29 cellular contexts compared by ENCODE assay signal in genomic region chr9:80952523-80952922, GRCh38.
"Had no signal": no experiment of that assay in that cellular context is flagged by ENCODE, and none has a peak within 500 bp of the region (broad histone marks: within the 10 kb centered on the region; RNA-seq: fewer than 3 reads in every experiment).

No MANE protein-coding gene starts in this region.

- H3K27me3 Mint-ChIP-seq: activated CD4-positive, alpha-beta T cell treated with anti-CD3 and anti-CD28 coated beads for 36 hours; activated CD8-positive, alpha-beta memory T cell treated with anti-CD3 and anti-CD28 coated beads, Interleukin-2, amount 10 ng/mL, durations not matched to agents 7 days and 5 days; activated naive CD8-positive, alpha-beta T cell had no signal

- H3K4me1 Mint-ChIP-seq: activated CD4-positive, alpha-beta T cell treated with anti-CD3 and anti-CD28 coated beads for 36 hours; activated CD8-positive, alpha-beta memory T cell treated with anti-CD3 and anti-CD28 coated beads, Interleukin-2, amount 10 ng/mL, durations not matched to agents 7 days and 5 days; naive thymus-derived CD8-positive, alpha-beta T cell; stimulated activated naive B cell treated with anti-CD40 and anti-IgM and Interleukin-4, amounts not matched to agents 10 μg/mL and 1 μg/mL and 100 μg/mL, for 72 hours had no signal

- ATAC-seq: activated CD4-positive, alpha-beta T cell treated with anti-CD3 and anti-CD28 coated beads for 36 hours; activated CD8-positive, alpha-beta memory T cell treated with anti-CD3 and anti-CD28 coated beads, Interleukin-2, amount 10 ng/mL, durations not matched to agents 7 days and 5 days; activated CD8-positive, alpha-beta T cell treated with anti-CD3 and anti-CD28 coated beads, Interleukin-2, amount 10 ng/mL, durations not matched to agents 7 days and 5 days; gastrocnemius medialis; left colon; naive thymus-derived CD8-positive, alpha-beta T cell; right lobe of liver; stimulated activated naive B cell treated with anti-CD40 and anti-IgM and Interleukin-4, amounts not matched to agents 10 μg/mL and 1 μg/mL and 100 μg/mL, for 72 hours had no signal

- H3K36me3 ChIP-seq: cardiac muscle cell, colonic mucosa, gastrocnemius medialis, right lobe of liver, stomach, thyroid gland, upper lobe of left lung had no signal

- H3K4me3 ChIP-seq: cardiac muscle cell, colonic mucosa, gastrocnemius medialis, hepatocyte, right lobe of liver, skin epidermis, stomach, thyroid gland, upper lobe of left lung had no signal

- H3K27ac ChIP-seq: cardiac muscle cell, colonic mucosa, gastrocnemius medialis, hepatocyte, right lobe of liver, skin epidermis, stomach, thyroid gland, upper lobe of left lung had no signal

- H3K9me3 ChIP-seq: colonic mucosa, gastrocnemius medialis, right lobe of liver, stomach, thyroid gland, upper lobe of left lung had no signal

- H3K27me3 ChIP-seq: cardiac muscle cell, colonic mucosa, gastrocnemius medialis, hepatocyte, right lobe of liver, stomach, thyroid gland, upper lobe of left lung had no signal

- H2AFZ ChIP-seq: hepatocyte had no signal

- DNase-seq: activated CD4-positive, alpha-beta T cell treated with anti-CD3 and anti-CD28 coated beads for 36 hours; activated CD4-positive, CD25-positive, alpha-beta regulatory T cell; activated CD8-positive, alpha-beta memory T cell treated with anti-CD3 and anti-CD28 coated beads, Interleukin-2, amount 10 ng/mL, durations not matched to agents 7 days and 5 days; activated CD8-positive, alpha-beta T cell treated with anti-CD3 and anti-CD28 coated beads, Interleukin-2, amount 10 ng/mL, durations not matched to agents 7 days and 5 days; activated effector memory CD4-positive, alpha-beta T cell treated with Interleukin-2 at 50 U/mL for 16 hours; activated naive CD4-positive, alpha-beta T cell treated with Interleukin-2 at 50 U/mL for 16 hours; anterior cingulate cortex; cerebellar nuclear complex; colonic mucosa; effector CD8-positive, alpha-beta T cell; gastrocnemius medialis; kidney; left colon; mammary epithelial cell; midbrain; naive thymus-derived CD8-positive, alpha-beta T cell; right lobe of liver; stimulated activated CD4-positive, alpha-beta T cell treated with anti-CD3 and anti-CD28 coated beads, Interleukin-1b, Interleukin-23, amount 100 ng/mL, for 48 hours; stimulated activated naive B cell treated with anti-CD40 and anti-IgM and Interleukin-4, amounts not matched to agents 10 μg/mL and 1 μg/mL and 100 μg/mL, for 72 hours; stomach; T-helper 1 cell; thyroid gland; upper lobe of left lung had no signal

- H3K4me1 ChIP-seq: colonic mucosa, gastrocnemius medialis, right lobe of liver, thyroid gland, upper lobe of left lung had no signal

- H3K4me2 ChIP-seq: hepatocyte had no signal

- H3K9me3 Mint-ChIP-seq: brain; stimulated activated naive B cell treated with anti-CD40 and anti-IgM and Interleukin-4, amounts not matched to agents 10 μg/mL and 1 μg/mL and 100 μg/mL, for 72 hours had no signal

- H3K36me3 Mint-ChIP-seq: activated CD8-positive, alpha-beta memory T cell treated with anti-CD3 and anti-CD28 coated beads, Interleukin-2, amount 10 ng/mL, durations not matched to agents 7 days and 5 days; activated naive CD8-positive, alpha-beta T cell; brain; naive thymus-derived CD8-positive, alpha-beta T cell; stimulated activated naive B cell treated with anti-CD40 and anti-IgM and Interleukin-4, amounts not matched to agents 10 μg/mL and 1 μg/mL and 100 μg/mL, for 72 hours had no signal

- H3K27ac Mint-ChIP-seq: activated CD4-positive, alpha-beta T cell treated with anti-CD3 and anti-CD28 coated beads for 36 hours; activated CD8-positive, alpha-beta memory T cell treated with anti-CD3 and anti-CD28 coated beads, Interleukin-2, amount 10 ng/mL, durations not matched to agents 7 days and 5 days; activated CD8-positive, alpha-beta T cell treated with anti-CD3 and anti-CD28 coated beads, Interleukin-2, amount 10 ng/mL, durations not matched to agents 7 days and 5 days; activated naive CD8-positive, alpha-beta T cell; brain; naive thymus-derived CD8-positive, alpha-beta T cell; stimulated activated naive B cell treated with anti-CD40 and anti-IgM and Interleukin-4, amounts not matched to agents 10 μg/mL and 1 μg/mL and 100 μg/mL, for 72 hours; T-helper 2 cell treated with Interferon-gamma antibody and Interleukin-4, amounts not matched to agents 5 μg/mL and 100 μg/mL, for 36 hours had no signal

- H3K79me2 ChIP-seq: hepatocyte had no signal

- FAIRE-seq: kidney had no signal

- H3K4me3 Mint-ChIP-seq: activated CD4-positive, alpha-beta T cell treated with anti-CD3 and anti-CD28 coated beads for 36 hours; activated CD8-positive, alpha-beta memory T cell treated with anti-CD3 and anti-CD28 coated beads, Interleukin-2, amount 10 ng/mL, durations not matched to agents 7 days and 5 days; activated CD8-positive, alpha-beta T cell treated with anti-CD3 and anti-CD28 coated beads, Interleukin-2, amount 10 ng/mL, durations not matched to agents 7 days and 5 days; activated naive CD8-positive, alpha-beta T cell; brain; naive thymus-derived CD8-positive, alpha-beta T cell; stimulated activated naive B cell treated with anti-CD40 and anti-IgM and Interleukin-4, amounts not matched to agents 10 μg/mL and 1 μg/mL and 100 μg/mL, for 72 hours; T-helper 2 cell treated with Interferon-gamma antibody and Interleukin-4, amounts not matched to agents 5 μg/mL and 100 μg/mL, for 36 hours had no signal
